Comparison of ENCODE assay signal across 28 cellular contexts in the genomic region with DNA sequence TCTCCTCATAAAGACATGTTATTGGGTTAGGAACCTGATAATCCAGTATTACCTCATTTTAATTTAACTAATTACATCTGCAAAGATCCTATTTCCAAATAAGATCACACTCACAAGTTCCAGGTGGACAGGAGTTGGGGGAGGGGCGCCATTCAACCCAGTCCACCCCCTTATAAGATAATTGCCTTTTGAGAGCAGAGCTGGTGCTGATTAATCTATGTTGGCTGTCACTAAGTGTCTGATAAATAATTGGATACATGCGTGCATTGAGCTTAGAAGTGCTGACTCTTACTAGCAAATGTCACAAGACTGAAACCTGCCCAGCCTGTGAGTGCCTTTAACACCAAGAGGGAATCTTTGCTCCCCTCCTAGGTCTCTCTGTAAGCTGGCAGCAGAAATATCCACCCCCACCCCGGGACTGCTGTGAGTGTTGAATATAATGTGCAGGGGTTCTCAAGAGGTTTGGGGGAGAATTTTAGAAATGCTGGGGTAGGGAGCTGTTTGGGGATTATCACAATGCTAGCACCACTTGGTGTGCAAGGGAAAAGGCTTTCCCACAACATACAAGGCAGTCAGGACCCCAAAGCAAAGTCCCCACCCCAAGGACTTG.
DNase-seq lines count a peak whose midpoint lies in the region; ATAC-seq and TF ChIP-seq lines count a peak whose summit lies in the region.
"Had no signal": no experiment of that assay in that cellular context is flagged by ENCODE, and none has a peak within 500 bp of the region (broad histone marks: within the 10 kb centered on the region; RNA-seq: fewer than 3 reads in every experiment).

No MANE protein-coding gene starts in this region.

- H3K27ac Mint-ChIP-seq in osteocyte (ENCODE audit: unreplicated experiment) (no peak overlapping the region), glutamatergic neuron (ENCODE audit: unreplicated experiment) (no peak overlapping the region)
- H3K27ac Mint-ChIP-seq: activated CD8-positive, alpha-beta T cell treated with anti-CD3 and anti-CD28 coated beads, Interleukin-2, amount 10 ng/mL, durations not matched to agents 7 days and 5 days; H9; nephron; stimulated activated naive B cell treated with anti-CD40 and anti-IgM and Interleukin-4, amounts not matched to agents 10 μg/mL and 1 μg/mL and 100 μg/mL, for 72 hours had no signal

- no peaks in the 10 kb centered on the region for H3K36me3 ChIP-seq in upper lobe of right lung
- H3K36me3 ChIP-seq: cardiac muscle cell, heart left ventricle had no signal

- DNase-seq in NCI-H524 (lab: John Stamatoyannopoulos, UW) (peak; percentile 9 to 22), NCI-H524 treated with DMSO at 0.1 percent for 48 hours (lab: John Stamatoyannopoulos, UW) (no peak), NCI-H146 treated with DMSO at 0.1 percent for 48 hours (lab: John Stamatoyannopoulos, UW; ENCODE audit: unreplicated experiment) (peak; percentile 14), coronary artery (ENCODE audit: low spot score) (peak; percentile 26), osteocyte (ENCODE audit: extremely low spot score, unreplicated experiment) (peak; percentile 51), glutamatergic neuron (no peak), upper lobe of right lung (no peak)
- no peak for DNase-seq in stimulated activated CD4-positive, alpha-beta T cell treated with anti-CD3 and anti-CD28 coated beads, Interleukin-2, amount 100 ng/mL, for 48 hours
- DNase-seq: 8988T; activated CD4-positive, CD25-positive, alpha-beta regulatory T cell treated with anti-CD3 and anti-CD28 coated beads, Interleukin-2, amount 50 U/mL, for 72 hours; activated CD8-positive, alpha-beta T cell treated with anti-CD3 and anti-CD28 coated beads, Interleukin-2, amount 10 ng/mL, durations not matched to agents 7 days and 5 days; activated gamma-delta T cell treated with Interleukin-2 at 50 U/mL for 16 hours; activated T-cell treated with anti-CD3 and anti-CD28 coated beads for 4 hours; cortex of kidney; H9; heart left ventricle; KBM-7; mucosa of descending colon; NCI-H1092 treated with DMSO at 0.1 percent for 48 hours; NCI-H2081; NCI-H2227 treated with DMSO at 0.1 percent for 48 hours; NCI-H774; stimulated activated naive B cell treated with anti-CD40 and anti-IgM and Interleukin-4, amounts not matched to agents 10 μg/mL and 1 μg/mL and 100 μg/mL, for 72 hours; T-helper 2 cell had no signal

- H3K9me3 ChIP-seq in upper lobe of right lung: no peaks in the 10 kb centered on the region
- H3K9me3 ChIP-seq: heart left ventricle, mucosa of descending colon had no signal

- H3K4me1 Mint-ChIP-seq in osteocyte (ENCODE audit: unreplicated experiment) (no peaks in the 10 kb centered on the region), glutamatergic neuron (ENCODE audit: low read depth, unreplicated experiment) (no peaks in the 10 kb centered on the region)
- H3K4me1 Mint-ChIP-seq: stimulated activated naive B cell treated with anti-CD40 and anti-IgM and Interleukin-4, amounts not matched to agents 10 μg/mL and 1 μg/mL and 100 μg/mL, for 72 hours had no signal

- no peak for ATAC-seq in upper lobe of right lung
- ATAC-seq: activated CD8-positive, alpha-beta T cell treated with anti-CD3 and anti-CD28 coated beads, Interleukin-2, amount 10 ng/mL, durations not matched to agents 7 days and 5 days; heart left ventricle; mucosa of descending colon; stimulated activated naive B cell treated with anti-CD40 and anti-IgM and Interleukin-4, amounts not matched to agents 10 μg/mL and 1 μg/mL and 100 μg/mL, for 72 hours had no signal

- H3K9me3 Mint-ChIP-seq in osteocyte (ENCODE audit: unreplicated experiment): peaks cover 4% of the 10 kb centered on the region
- H3K9me3 Mint-ChIP-seq in glutamatergic neuron (ENCODE audit: unreplicated experiment): peaks cover 4% of the 10 kb centered on the region
- H3K9me3 Mint-ChIP-seq: H9; stimulated activated naive B cell treated with anti-CD40 and anti-IgM and Interleukin-4, amounts not matched to agents 10 μg/mL and 1 μg/mL and 100 μg/mL, for 72 hours had no signal

- no peaks in the 10 kb centered on the region for H3K4me1 ChIP-seq in upper lobe of right lung

- H3K27me3 ChIP-seq in upper lobe of right lung: peaks cover 5% of the 10 kb centered on the region

- no peak overlapping the region for H3K4me3 Mint-ChIP-seq in osteocyte (ENCODE audit: unreplicated experiment)
- no peak overlapping the region for H3K4me3 Mint-ChIP-seq in glutamatergic neuron (ENCODE audit: unreplicated experiment)
- H3K4me3 Mint-ChIP-seq: activated CD8-positive, alpha-beta T cell treated with anti-CD3 and anti-CD28 coated beads, Interleukin-2, amount 10 ng/mL, durations not matched to agents 7 days and 5 days; H9; nephron; stimulated activated naive B cell treated with anti-CD40 and anti-IgM and Interleukin-4, amounts not matched to agents 10 μg/mL and 1 μg/mL and 100 μg/mL, for 72 hours had no signal

- H3K4me3 ChIP-seq in coronary artery: no peak overlapping the region
- H3K4me3 ChIP-seq in upper lobe of right lung: no peak overlapping the region
- H3K4me3 ChIP-seq: cardiac muscle cell, heart left ventricle, mucosa of descending colon, skin epidermis had no signal

- H3K27ac ChIP-seq in coronary artery (no peak overlapping the region), upper lobe of right lung (no peak overlapping the region)
- H3K27ac ChIP-seq: cardiac muscle cell, heart left ventricle, RWPE1 had no signal

- TF ChIP-seq CTCF in coronary artery (IDR thresholded peaks at IDR 0.05) (no peak), osteocyte (IDR thresholded peaks at IDR 0.05) (no peak), glutamatergic neuron (IDR thresholded peaks at IDR 0.05; ENCODE audit: partially characterized antibody, unreplicated experiment) (no peak), upper lobe of right lung (IDR thresholded peaks at IDR 0.05) (no peak)

- H3K27me3 Mint-ChIP-seq in osteocyte (ENCODE audit: unreplicated experiment): peaks cover 64% of the 10 kb centered on the region
- H3K27me3 Mint-ChIP-seq in glutamatergic neuron (ENCODE audit: unreplicated experiment): peaks cover 10% of the 10 kb centered on the region

- H3K36me3 Mint-ChIP-seq in osteocyte (ENCODE audit: unreplicated experiment) (no peaks in the 10 kb centered on the region), glutamatergic neuron (ENCODE audit: unreplicated experiment) (no peaks in the 10 kb centered on the region)
- H3K36me3 Mint-ChIP-seq: stimulated activated naive B cell treated with anti-CD40 and anti-IgM and Interleukin-4, amounts not matched to agents 10 μg/mL and 1 μg/mL and 100 μg/mL, for 72 hours had no signal

- intact Hi-C loops in upper lobe of right lung (cut with DNase I): no loop called here

Comparison
In these comparisons a context has a peak if more than half of its experiments do, and no peak if none do; other contexts are left out.
1. DNase-seq: peak in NCI-H524 (2 of 2), NCI-H146 treated with DMSO at 0.1 percent for 48 hours (single experiment), coronary artery (single experiment) and osteocyte (single experiment); none in NCI-H524 treated with DMSO at 0.1 percent for 48 hours (single experiment), glutamatergic neuron (single experiment), stimulated activated CD4-positive, alpha-beta T cell treated with anti-CD3 and anti-CD28 coated beads, Interleukin-2, amount 100 ng/mL, for 48 hours (0 of 2) and upper lobe of right lung (single experiment).